6 cellular contexts compared by ENCODE assay signal in the genomic region with DNA sequence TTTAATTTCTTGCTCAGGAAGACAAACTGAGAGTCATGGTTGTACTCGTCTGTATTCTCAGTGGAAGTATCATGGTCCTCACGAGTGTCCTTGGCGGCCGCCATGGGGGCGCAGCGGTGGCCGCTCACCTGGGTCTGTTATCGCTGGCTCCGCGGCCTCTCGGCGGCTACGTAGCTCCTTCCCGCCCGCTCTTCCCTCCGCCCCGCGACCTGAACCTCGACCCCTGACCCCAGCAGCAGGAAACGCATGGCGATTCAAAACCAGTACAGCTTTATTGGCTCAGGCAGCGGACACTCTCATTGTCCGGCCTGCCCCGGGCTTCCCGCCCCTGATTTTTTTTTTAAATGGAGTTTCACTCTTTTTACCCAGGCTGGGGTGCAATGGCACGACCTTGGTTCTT.
"Had no signal": no experiment of that assay in that cellular context is flagged by ENCODE, and none has a peak within 500 bp of the region (broad histone marks: within the 10 kb centered on the region; RNA-seq: fewer than 3 reads in every experiment).

No MANE protein-coding gene starts in this region.

- H3K27ac ChIP-seq: HL-60 had no signal

- H3K27ac Mint-ChIP-seq: IgD-negative memory B cell had no signal

- DNase-seq: IMR-90, KBM-7, KG1 had no signal

- FAIRE-seq: HTR-8/SVneo had no signal

- H3K4me1 Mint-ChIP-seq: IgD-negative memory B cell had no signal
